In the genomic region with DNA sequence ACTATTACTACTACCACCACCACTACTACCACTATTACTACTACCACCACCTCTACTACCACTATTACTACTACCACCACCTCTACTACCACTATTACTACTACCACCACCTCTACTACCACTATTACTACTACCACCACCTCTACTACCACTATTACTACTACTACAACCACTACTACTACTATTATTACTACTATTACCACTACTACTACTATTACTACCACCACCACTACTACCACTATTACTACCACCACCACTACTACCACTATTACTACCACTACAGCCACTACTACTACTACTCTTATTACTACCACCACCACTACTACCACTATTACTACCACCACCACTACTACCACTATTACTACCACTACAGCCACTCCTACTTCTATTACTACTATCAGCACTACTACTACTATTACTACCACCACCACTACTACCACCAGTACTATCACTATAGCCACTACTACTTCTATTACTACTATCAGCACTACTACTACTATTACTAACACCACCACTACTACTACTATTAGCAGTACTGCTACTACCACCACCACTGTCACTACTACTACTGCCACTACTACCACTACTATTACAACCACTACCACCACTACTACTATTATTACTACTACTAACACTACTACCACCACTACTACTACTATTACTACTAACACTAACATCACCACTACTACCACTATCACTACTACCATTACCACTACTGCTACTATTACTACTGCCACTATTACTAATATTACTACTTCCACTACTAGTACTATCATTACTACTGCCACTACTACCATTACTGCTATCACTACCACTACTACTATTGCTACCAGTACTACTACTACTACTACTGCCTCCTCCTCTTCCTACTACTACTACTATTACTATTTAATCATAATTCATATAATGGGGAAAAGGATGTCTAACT, we compare ENCODE assay signal across 7 cellular contexts.
A peak's percentile ranks its signal among the peaks of the same experiment; 100 is the strongest.
DNase-seq lines count a peak whose midpoint lies in the region; ATAC-seq, FAIRE-seq and TF ChIP-seq lines count a peak whose summit lies in the region.
"Not testable (repeated sequence)": the region's sequence is repeated elsewhere in the genome, so short reads cannot be mapped to it uniquely, and the experiment has no call there.

No MANE protein-coding gene starts in this region.

- not testable (repeated sequence) for DNase-seq in GM12892 (ENCODE audit: insufficient read length); adipocyte (ENCODE audit: low read depth); H1 (ENCODE audit: low read depth in 1 of 2, low spot score in 2 of 2); keratinocyte (ENCODE audit: low read depth, low spot score); neural crest cell (ENCODE audit: low read depth, low spot score); type B pancreatic cell (ENCODE audit: extremely low spot score, unreplicated experiment)

- H2BK5ac ChIP-seq in H1 (ENCODE audit: low read depth, low read length) = not testable (repeated sequence)

- peaks cover 17% of the 10 kb centered on the region for H3K9me3 Mint-ChIP-seq in neural crest cell
- H3K9me3 Mint-ChIP-seq in type B pancreatic cell = not testable (repeated sequence)

- H3K14ac ChIP-seq in H1 (ENCODE audit: insufficient read length) = not testable (repeated sequence)

- not testable (repeated sequence) for H3K27ac Mint-ChIP-seq in neural crest cell (ENCODE audit: unreplicated experiment)
- H3K27ac Mint-ChIP-seq in type B pancreatic cell = peak overlapping the region; percentile 84

- not testable (repeated sequence) for H2BK20ac ChIP-seq in H1 (ENCODE audit: low read length)

- not testable (repeated sequence) for H3K79me2 ChIP-seq in H1 (ENCODE audit: control insufficient read depth in 1 of 2, insufficient read depth in 2 of 2, low read length in 2 of 2); keratinocyte (ENCODE audit: control insufficient read depth, insufficient read depth, low read length)

- H3K9ac ChIP-seq in adipocyte (ENCODE audit: low read length); H1 (replicated peaks in 1 of 4; ENCODE audit: extremely low read depth in 1 of 4, low read depth in 3 of 4, low read length in 3 of 4); keratinocyte (ENCODE audit: control insufficient read depth, extremely low read depth, insufficient read depth, low read length): not testable (repeated sequence)

- TF ChIP-seq RAD21 in H1 (IDR thresholded peaks at IDR 0.05 in 1 of 2, conservative IDR thresholded peaks at IDR 0.05 in 1 of 2; ENCODE audit: low read depth in 2 of 2, low read length in 2 of 2) = not testable (repeated sequence)

- H3K4me1 Mint-ChIP-seq in neural crest cell = peaks cover 15% of the 10 kb centered on the region
- not testable (repeated sequence) for H3K4me1 Mint-ChIP-seq in type B pancreatic cell (ENCODE audit: unreplicated experiment)

- not testable (repeated sequence) for H3K23ac ChIP-seq in H1 (ENCODE audit: insufficient read length)

- H3K4me3 ChIP-seq in adipocyte (ENCODE audit: low read length) = peak overlapping the region; percentile 46
- not testable (repeated sequence) for H3K4me3 ChIP-seq in H1 (ENCODE audit: extremely low read depth in 1 of 4, insufficient read depth in 2 of 4, low read depth in 3 of 4, low read length in 4 of 4); keratinocyte (ENCODE audit: control insufficient read depth in 2 of 3, extremely low read depth in 1 of 3, insufficient read depth in 2 of 3, low read depth in 1 of 3, low read length in 3 of 3)

- peak; percentile 57 for FAIRE-seq in GM12892 (lab: Jason Lieb, UNC)
- not testable (repeated sequence) for FAIRE-seq in H1 (lab: Jason Lieb, UNC)
- peak; percentile 58 for FAIRE-seq in keratinocyte (lab: Jason Lieb, UNC)

- not testable (repeated sequence) for TF ChIP-seq CTCF in H1 (IDR thresholded peaks at IDR 0.05; ENCODE audit: control extremely low read depth in 1 of 3, insufficient read depth in 1 of 3, low read depth in 1 of 3, low read length in 3 of 3); keratinocyte (optimal IDR thresholded peaks at IDR 0.05 in 1 of 3, IDR thresholded peaks at IDR 0.05 in 1 of 3, conservative IDR thresholded peaks at IDR 0.05 in 1 of 3; ENCODE audit: extremely low read depth in 1 of 3, insufficient read depth in 2 of 3, low read length in 3 of 3); neural crest cell (conservative IDR thresholded peaks at IDR 0.05); type B pancreatic cell (conservative IDR thresholded peaks at IDR 0.05)

- dilution Hi-C loops in keratinocyte (cut with MboI; ENCODE audit: extremely low pct_ligation_motif_present, low sequenced_read_pairs) = not testable (repeated sequence)

- H2BK120ac ChIP-seq in H1 (replicated peaks; ENCODE audit: low read depth, low read length) = not testable (repeated sequence)

- not testable (repeated sequence) for H3K18ac ChIP-seq in H1 (ENCODE audit: extremely low read depth, low read length)

- peak overlapping the region; percentile 97 for H3K56ac ChIP-seq in H1 (replicated peaks; ENCODE audit: insufficient read length, low read depth, low read length)

- not testable (repeated sequence) for H4K91ac ChIP-seq in H1 (replicated peaks; ENCODE audit: insufficient read length, low read length)

- not testable (repeated sequence) for H2BK12ac ChIP-seq in H1 (ENCODE audit: low read depth, low read length)

- CTCF ChIA-PET in H1 (lab: Charles Lee; ENCODE audit: partially characterized antibody) = not testable (repeated sequence)

- not testable (repeated sequence) for H3K79me1 ChIP-seq in H1 (ENCODE audit: low read depth, low read length)

- H3K23me2 ChIP-seq in H1 (ENCODE audit: low read depth, low read length) = peaks cover 10% of the 10 kb centered on the region; the same call in 1 of the 2 replicates

- TF ChIP-seq POLR2A in GM12892 (IDR thresholded peaks at IDR 0.05; ENCODE audit: low read depth, low read length); H1 (IDR thresholded peaks at IDR 0.05; ENCODE audit: control extremely low read depth in 1 of 2, low read depth in 2 of 2, low read length in 2 of 2): not testable (repeated sequence)

- not testable (repeated sequence) for H3K27me3 ChIP-seq in adipocyte (replicated peaks; ENCODE audit: control insufficient read depth, insufficient read depth, low read length); H1 (replicated peaks in 1 of 4; ENCODE audit: control insufficient read depth in 3 of 4, extremely low read depth in 1 of 4, insufficient read depth in 3 of 4, low read length in 3 of 4); keratinocyte (ENCODE audit: control insufficient read depth, extremely low read depth, insufficient read depth, low read length)

- POLR2A ChIA-PET in H1 (lab: Charles Lee; ENCODE audit: partially characterized antibody) = not testable (repeated sequence)

- not testable (repeated sequence) for H3K4me1 ChIP-seq in adipocyte (ENCODE audit: control insufficient read depth, insufficient read depth, low read length); H1 (replicated peaks in 1 of 4; ENCODE audit: control insufficient read depth in 3 of 4, insufficient read depth in 4 of 4, low read length in 3 of 4); keratinocyte (ENCODE audit: control insufficient read depth, extremely low read depth, insufficient read depth, low read length)

- H3K9me3 ChIP-seq in adipocyte (ENCODE audit: control insufficient read depth, low read length) = not testable (repeated sequence)
- H3K9me3 ChIP-seq in H1 (ENCODE audit: insufficient read depth in 2 of 2, low read depth in 1 of 2, low read length in 1 of 2) (peaks cover 8 to 11% of the 10 kb centered on the region in 2 experiments; a peak in 3 of 4 replicates), keratinocyte (ENCODE audit: control insufficient read depth, low read depth, low read length) (peaks cover 11% of the 10 kb centered on the region)

- H2AFZ ChIP-seq in H1 (ENCODE audit: low read length); keratinocyte (ENCODE audit: control insufficient read depth, low read length): not testable (repeated sequence)

- not testable (repeated sequence) for H2AK5ac ChIP-seq in H1 (ENCODE audit: low read depth, low read length)

- ATAC-seq in SK-N-SH treated with all-trans-retinoic acid at 6 μM for 48 hours = not testable (repeated sequence)

- not testable (repeated sequence) for H4K5ac ChIP-seq in H1 (ENCODE audit: insufficient read length, low read depth, low read length)

- H3K27me3 Mint-ChIP-seq in neural crest cell (ENCODE audit: low read depth) (peaks cover 24% of the 10 kb centered on the region), type B pancreatic cell (peaks cover 20% of the 10 kb centered on the region)

- not testable (repeated sequence) for H4K8ac ChIP-seq in H1 (ENCODE audit: extremely low read depth, insufficient read depth, low read length)

- not testable (repeated sequence) for H3K4me2 ChIP-seq in H1 (ENCODE audit: insufficient read depth in 1 of 2, low read depth in 2 of 2, low read length in 2 of 2); keratinocyte (ENCODE audit: control insufficient read depth, extremely low read depth, insufficient read depth, low read depth, low read length)

- not testable (repeated sequence) for H4K20me1 ChIP-seq in H1 (replicated peaks in 1 of 2; ENCODE audit: control insufficient read depth in 1 of 2, insufficient read depth in 2 of 2, low read length in 2 of 2); keratinocyte (ENCODE audit: control insufficient read depth, extremely low read depth, insufficient read depth, low read length)

- not testable (repeated sequence) for H3K9me1 ChIP-seq in keratinocyte (ENCODE audit: control insufficient read depth, extremely low read depth, insufficient read depth, low read length)

- not testable (repeated sequence) for TF ChIP-seq EP300 in H1 (IDR thresholded peaks at IDR 0.05; ENCODE audit: borderline replicate concordance in 1 of 2, low read depth in 2 of 2, low read length in 2 of 2)

- H3K27ac ChIP-seq in H1 (ENCODE audit: low read depth, low read length); keratinocyte (ENCODE audit: control insufficient read depth, insufficient read depth, low read length): not testable (repeated sequence)

- not testable (repeated sequence) for H3K4ac ChIP-seq in H1 (replicated peaks; ENCODE audit: insufficient read length, low read depth, low read length)

- not testable (repeated sequence) for H3K36me3 ChIP-seq in adipocyte (ENCODE audit: control insufficient read depth, insufficient read depth, low read length, severe bottlenecking); H1 (ENCODE audit: control insufficient read depth in 2 of 4, insufficient read depth in 4 of 4, low read length in 3 of 4); keratinocyte (ENCODE audit: control insufficient read depth in 2 of 2, extremely low read depth in 1 of 2, insufficient read depth in 2 of 2, low read length in 2 of 2)

- not testable (repeated sequence) for H2BK15ac ChIP-seq in H1 (ENCODE audit: low read length)

- H3K36me3 Mint-ChIP-seq in neural crest cell (ENCODE audit: low read depth) (peaks cover 17% of the 10 kb centered on the region), type B pancreatic cell (peaks cover 11% of the 10 kb centered on the region)

- peak overlapping the region; percentile 83 for H3K4me3 Mint-ChIP-seq in neural crest cell
- H3K4me3 Mint-ChIP-seq in type B pancreatic cell = peak overlapping the region; percentile 65
